Comparison of ENCODE assay signal across 16 cellular contexts in the genomic region with DNA sequence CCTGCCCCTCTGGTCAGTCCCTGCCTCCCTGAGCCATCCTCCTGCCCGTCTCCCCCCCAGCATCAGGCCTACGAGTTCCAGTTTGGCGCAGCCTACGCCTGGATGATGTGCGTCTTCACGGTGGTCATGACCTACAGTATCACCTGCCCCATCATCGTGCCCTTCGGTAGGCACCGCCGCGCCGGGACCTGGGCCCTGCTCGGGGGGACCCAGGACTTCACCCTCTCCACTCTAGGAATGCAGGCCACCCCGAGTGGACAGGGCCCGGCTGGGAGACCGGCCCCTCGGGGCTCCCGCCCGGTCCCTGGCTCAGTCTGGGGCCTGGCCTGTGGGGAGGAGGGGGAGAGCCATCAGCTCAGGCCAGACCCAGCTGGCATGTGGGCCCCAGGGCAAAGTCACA. TPM values are rescaled to one million over a fixed set of nuclear protein-coding genes. Genes with fewer than 3 reads are reported as not detected.
"Had no signal": no experiment of that assay in that cellular context is flagged by ENCODE, and none has a peak within 500 bp of the region (broad histone marks: within the 10 kb centered on the region; RNA-seq: fewer than 3 reads in every experiment).

No MANE protein-coding gene starts in this region.

- H3K27me3 ChIP-seq: esophagus squamous epithelium, heart right ventricle, left lung, neural progenitor cell, pancreas, tibial nerve, upper lobe of left lung, uterus had no signal

- H3K36me3 ChIP-seq: neural progenitor cell, uterus had no signal

- H3K9me3 ChIP-seq: esophagus squamous epithelium, heart right ventricle, left lung, pancreas, thoracic aorta, tibial nerve, upper lobe of left lung, uterus had no signal

- H3K4me2 ChIP-seq: neural progenitor cell had no signal

- H3K4me3 ChIP-seq: heart right ventricle, left lung, neural progenitor cell, pancreas, thoracic aorta, tibial nerve, upper lobe of left lung, uterus had no signal

- H3K4me1 ChIP-seq: neural progenitor cell, uterus had no signal

- H3K27ac ChIP-seq: coronary artery, esophagus squamous epithelium, heart right ventricle, left lung, neural progenitor cell, pancreas, thoracic aorta, tibial nerve, upper lobe of left lung, uterus had no signal

- FAIRE-seq: islet of Langerhans, pancreas had no signal

- H3K9ac ChIP-seq: neural progenitor cell had no signal

- DNase-seq: esophagus squamous epithelium, foreskin melanocyte had no signal

- H2AFZ ChIP-seq: neural progenitor cell had no signal

RNA-seq across cellular contexts. Expression of gene CAPN11, which starts 6.1 kb away (rescaled TPM):
- total RNA-seq: kidney epithelial cell, occipital lobe, progenitor cell of endocrine pancreas, thoracic aorta had no signal
- polyA plus RNA-seq: naive thymus-derived CD4-positive, alpha-beta T cell had no signal
